16 cellular contexts compared by ENCODE assay signal in the genomic region with DNA sequence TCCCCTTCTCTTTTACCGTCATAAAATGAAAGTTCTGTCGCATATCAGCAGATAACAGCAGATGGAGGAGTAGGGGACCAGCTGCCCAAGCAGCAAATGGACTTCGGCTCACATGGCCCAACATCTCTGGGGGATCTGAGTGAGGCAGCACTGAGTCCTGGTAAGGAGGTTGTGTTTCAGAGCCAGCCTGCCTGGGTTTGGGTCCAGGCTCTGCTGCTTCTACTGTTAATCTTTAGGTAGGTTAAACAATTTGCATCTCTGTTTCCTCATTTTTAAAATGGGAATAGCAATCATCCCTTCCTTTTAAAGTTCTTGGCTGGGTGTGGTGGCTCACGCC.
DNase-seq lines count a peak whose midpoint lies in the region; ATAC-seq, FAIRE-seq and TF ChIP-seq lines count a peak whose summit lies in the region.
"Had no signal": no experiment of that assay in that cellular context is flagged by ENCODE, and none has a peak within 500 bp of the region (broad histone marks: within the 10 kb centered on the region; RNA-seq: fewer than 3 reads in every experiment).

No MANE protein-coding gene starts in this region.

- H3K4me2 ChIP-seq in MM.1S (ENCODE audit: low read depth, low read length), result peak overlapping the region; percentile 76
- H3K4me2 ChIP-seq in GM12878 (ENCODE audit: control insufficient read depth, insufficient read depth), result no peak overlapping the region
- no peak overlapping the region for H3K4me2 ChIP-seq in trophoblast cell (ENCODE audit: low read length)
- no peak overlapping the region for H3K4me2 ChIP-seq in osteoblast (ENCODE audit: insufficient read depth, low read length)

- RAD21 ChIA-PET in GM12878 (lab: Charles Lee; ENCODE audit: unreplicated experiment), result no interaction called here

- H3K27me3 ChIP-seq in MM.1S (replicated peaks; ENCODE audit: insufficient read depth, low read length) (no peaks in the 10 kb centered on the region), GM12878 (replicated peaks in 1 of 2; ENCODE audit: control insufficient read depth in 2 of 2, insufficient read depth in 2 of 2, low read length in 1 of 2) (no peaks in the 10 kb centered on the region), trophoblast cell (ENCODE audit: insufficient read depth, low read length) (no peaks in the 10 kb centered on the region), MG63 (peaks cover 5% of the 10 kb centered on the region), osteoblast (ENCODE audit: insufficient read depth, low read length) (no peaks in the 10 kb centered on the region)
- H3K27me3 ChIP-seq: BLaER1 treated with 17β-estradiol and CSF1 and Interleukin-3, amounts not matched to agents 10 nM and 100 nM had no signal

- H2BK5ac ChIP-seq in trophoblast cell (ENCODE audit: low read depth, low read length, poor library complexity), result no peak overlapping the region

- H2BK120ac ChIP-seq in trophoblast cell (ENCODE audit: insufficient read depth, low read length, poor library complexity), result no peak overlapping the region

- in situ Hi-C loops in GM12878 (cut with MboI), result no loop called here

- WGBS in GM12878 (ENCODE audit: insufficient coverage, insufficient replicate concordance, low lambda C conversion rate, missing lambda C conversion rate), result 75% methylated on average over 4 of the region's 4 CpGs
- WGBS in trophoblast cell (ENCODE audit: extremely low coverage, insufficient coverage, insufficient read length), result no CpG with 5 or more reads among the region's 4 CpGs

- peak overlapping the region; percentile 23 for H4K8ac ChIP-seq in trophoblast cell (ENCODE audit: low read depth, low read length)

- H3K4me1 ChIP-seq in MM.1S (ENCODE audit: low read length) (peaks cover 6% of the 10 kb centered on the region; the same call in 1 of the 2 replicates), GM12878 (ENCODE audit: control insufficient read depth, insufficient read depth, low read length) (no peaks in the 10 kb centered on the region), trophoblast cell (ENCODE audit: control insufficient read depth in 1 of 2, insufficient read depth in 2 of 2, low read length in 2 of 2) (no peaks in the 10 kb centered on the region), osteoblast (ENCODE audit: insufficient read depth, low read length) (no peaks in the 10 kb centered on the region)
- H3K4me1 ChIP-seq: BLaER1 treated with 17β-estradiol and CSF1 and Interleukin-3, amounts not matched to agents 10 nM and 100 nM had no signal

- H3K18ac ChIP-seq in trophoblast cell (ENCODE audit: low read length), result no peak overlapping the region

- H3F3A ChIP-seq in MM.1S (ENCODE audit: insufficient read depth, low read length), result no peaks in the 10 kb centered on the region

- no peak for FAIRE-seq in GM12878 (lab: Jason Lieb, UNC)

- H3K4me1 Mint-ChIP-seq in Calu3 (ENCODE audit: low read depth, unreplicated experiment), result peaks cover 13% of the 10 kb centered on the region
- peaks cover 5% of the 10 kb centered on the region for H3K4me1 Mint-ChIP-seq in stimulated activated effector memory CD8-positive, alpha-beta T cell treated with anti-CD3 and anti-CD28 coated beads, Interleukin-12 subunit alpha, Interleukin-12 subunit beta, amount 100 ng/mL, for 72 hours

- no peak for TF ChIP-seq RAD21 in GM12878 (IDR thresholded peaks at IDR 0.05; ENCODE audit: insufficient read depth, low read depth, low read length)

- H4K12ac ChIP-seq in trophoblast cell (ENCODE audit: low read depth, low read length), result no peak overlapping the region

- H3K36me3 ChIP-seq in MM.1S (replicated peaks; ENCODE audit: insufficient read depth, low read length) (no peaks in the 10 kb centered on the region), GM12878 (ENCODE audit: control insufficient read depth in 2 of 2, insufficient read depth in 2 of 2, low read length in 1 of 2) (no peaks in the 10 kb centered on the region), trophoblast cell (ENCODE audit: control insufficient read depth in 1 of 2, insufficient read depth in 2 of 2, low read length in 2 of 2) (no peaks in the 10 kb centered on the region), MG63 (no peaks in the 10 kb centered on the region), osteoblast (ENCODE audit: insufficient read depth, low read length) (no peaks in the 10 kb centered on the region)
- H3K36me3 ChIP-seq: BLaER1 treated with 17β-estradiol and CSF1 and Interleukin-3, amounts not matched to agents 10 nM and 100 nM had no signal

- no peak overlapping the region for H4K91ac ChIP-seq in trophoblast cell (ENCODE audit: low read depth, low read length)

- H4K20me1 ChIP-seq in MM.1S (ENCODE audit: insufficient read depth, low read length), result no peaks in the 10 kb centered on the region
- H4K20me1 ChIP-seq in GM12878 (ENCODE audit: control insufficient read depth, insufficient read depth), result no peaks in the 10 kb centered on the region
- no peaks in the 10 kb centered on the region for H4K20me1 ChIP-seq in osteoblast (ENCODE audit: insufficient read depth, low read length)
- H4K20me1 ChIP-seq: BLaER1 treated with 17β-estradiol and CSF1 and Interleukin-3, amounts not matched to agents 10 nM and 100 nM had no signal

- H3K4ac ChIP-seq in trophoblast cell (ENCODE audit: low read depth, low read length), result no peak overlapping the region

- H3K9me2 ChIP-seq in MM.1S (replicated peaks; ENCODE audit: insufficient read depth, low read length), result no peaks in the 10 kb centered on the region

- no peak for TF ChIP-seq EP300 in GM12878 (IDR thresholded peaks at IDR 0.05; ENCODE audit: borderline replicate concordance in 1 of 2, control insufficient read depth in 1 of 2, low read depth in 2 of 2, low read length in 2 of 2)

- H3K9ac ChIP-seq in MM.1S (ENCODE audit: low read length) (peak overlapping the region; percentile 33; the same call in 1 of the 2 replicates), GM12878 (ENCODE audit: control insufficient read depth, insufficient read depth, low read length) (no peak overlapping the region), trophoblast cell (ENCODE audit: low read length) (no peak overlapping the region)
- H3K9ac ChIP-seq: BLaER1 treated with 17β-estradiol and CSF1 and Interleukin-3, amounts not matched to agents 10 nM and 100 nM; GM23248 had no signal

- no peak overlapping the region for H2AK5ac ChIP-seq in trophoblast cell (ENCODE audit: low read length)

- no peaks in the 10 kb centered on the region for H3K36me3 Mint-ChIP-seq in Calu3 (ENCODE audit: insufficient read depth, unreplicated experiment)
- no peaks in the 10 kb centered on the region for H3K36me3 Mint-ChIP-seq in stimulated activated effector memory CD8-positive, alpha-beta T cell treated with anti-CD3 and anti-CD28 coated beads, Interleukin-12 subunit alpha, Interleukin-12 subunit beta, amount 100 ng/mL, for 72 hours
- H3K36me3 Mint-ChIP-seq: CD8-positive, alpha-beta T cell had no signal

- CTCF ChIA-PET in Calu3 (lab: Charles Lee), result interaction anchor here (0.7 to 1.5 kb wide), 5 partner anchors 10 to 375 kb away, joined by 3 to 4 read pairs (median 3); no protein-coding TSS in a partner anchor
- CTCF ChIA-PET in GM12878 (lab: Yijun Ruan, JAX), result interaction anchor here (0.7 to 2.5 kb wide), 6 partner anchors 10 to 1582 kb away, joined by 3 to 18 read pairs (median 4); no protein-coding TSS in a partner anchor

- DNase-seq in Calu3 (no peak), MM.1S (no peak), GM12878 (ENCODE audit: low read depth, low spot score) (no peak), trophoblast cell (no peak), MG63 (no peak), osteoblast (ENCODE audit: insufficient read length, low spot score, missing footprints) (no peak)
- no peak for DNase-seq in stimulated activated effector memory CD8-positive, alpha-beta T cell treated with anti-CD3 and anti-CD28 coated beads, Interleukin-12 subunit alpha, Interleukin-12 subunit beta, amount 100 ng/mL, for 72 hours (ENCODE audit: low spot score in 2 of 2)
- DNase-seq: DMS79 treated with DMSO at 0.1 percent for 48 hours, NCI-H1436 treated with DMSO at 0.1 percent for 48 hours, NCI-H1930, NCI-H2171, Right ventricle myocardium superior had no signal

- no peak overlapping the region for H3K14ac ChIP-seq in trophoblast cell (ENCODE audit: low read length)

- H3K79me2 ChIP-seq in MM.1S (ENCODE audit: low read length) (no peaks in the 10 kb centered on the region), GM12878 (ENCODE audit: control insufficient read depth, insufficient read depth, low read length) (no peaks in the 10 kb centered on the region), trophoblast cell (ENCODE audit: control insufficient read depth, insufficient read depth, low read length, poor library complexity) (no peaks in the 10 kb centered on the region), osteoblast (ENCODE audit: insufficient read depth, low read length) (no peaks in the 10 kb centered on the region)

- H3K27ac ChIP-seq in MM.1S (ENCODE audit: low read length) (no peak overlapping the region), GM12878 (ENCODE audit: control insufficient read depth, insufficient read depth) (no peak overlapping the region), trophoblast cell (ENCODE audit: low read depth, low read length) (no peak overlapping the region), osteoblast (ENCODE audit: low read depth, low read length) (no peak overlapping the region)
- H3K27ac ChIP-seq: BLaER1 treated with 17β-estradiol and CSF1 and Interleukin-3, amounts not matched to agents 10 nM and 100 nM; GM23248 had no signal

- no peak overlapping the region for H2BK12ac ChIP-seq in trophoblast cell (ENCODE audit: low read length)

- no peaks in the 10 kb centered on the region for H3K9me3 ChIP-seq in MM.1S (replicated peaks; ENCODE audit: insufficient read depth, low read length)
- no peaks in the 10 kb centered on the region for H3K9me3 ChIP-seq in GM12878 (replicated peaks; ENCODE audit: control insufficient read depth, insufficient read depth, low read length)
- H3K9me3 ChIP-seq in trophoblast cell (ENCODE audit: insufficient read depth, low read depth, low read length), result no peaks in the 10 kb centered on the region
- H3K9me3 ChIP-seq in MG63, result no peaks in the 10 kb centered on the region
- H3K9me3 ChIP-seq in osteoblast (ENCODE audit: low read depth, low read length), result no peaks in the 10 kb centered on the region
- H3K9me3 ChIP-seq: BLaER1 treated with 17β-estradiol and CSF1 and Interleukin-3, amounts not matched to agents 10 nM and 100 nM had no signal

- peak overlapping the region; percentile 37 for H3K4me3 Mint-ChIP-seq in Calu3 (ENCODE audit: low read depth, unreplicated experiment)
- H3K4me3 Mint-ChIP-seq in stimulated activated effector memory CD8-positive, alpha-beta T cell treated with anti-CD3 and anti-CD28 coated beads, Interleukin-12 subunit alpha, Interleukin-12 subunit beta, amount 100 ng/mL, for 72 hours, result no peak overlapping the region
- H3K4me3 Mint-ChIP-seq: CD8-positive, alpha-beta T cell had no signal

- no peaks in the 10 kb centered on the region for H3K79me1 ChIP-seq in trophoblast cell (ENCODE audit: low read length)

- BruUV-seq in Calu3 (replicated peaks; lab: Mats Ljungman, UMichigan) (no TSS peak), GM12878 (replicated peaks; lab: Mats Ljungman, UMichigan) (no TSS peak)

- peaks cover 87% of the 10 kb centered on the region for H3K27me3 Mint-ChIP-seq in Calu3 (ENCODE audit: unreplicated experiment)

- no peak overlapping the region for H3K27ac Mint-ChIP-seq in Calu3 (ENCODE audit: unreplicated experiment)
- no peak overlapping the region for H3K27ac Mint-ChIP-seq in stimulated activated effector memory CD8-positive, alpha-beta T cell treated with anti-CD3 and anti-CD28 coated beads, Interleukin-12 subunit alpha, Interleukin-12 subunit beta, amount 100 ng/mL, for 72 hours
- H3K27ac Mint-ChIP-seq: CD8-positive, alpha-beta T cell had no signal

- SMC1A ChIA-PET in GM12878 (lab: Charles Lee; ENCODE audit: uncharacterized antibody, unreplicated experiment), result no interaction called here

- TF ChIP-seq CTCF in Calu3 (IDR thresholded peaks at IDR 0.05; ENCODE audit: unreplicated experiment) (no peak), MM.1S (IDR thresholded peaks at IDR 0.05; ENCODE audit: low read length) (no peak), GM12878 (IDR thresholded peaks at IDR 0.05 in 2 of 3, conservative IDR thresholded peaks at IDR 0.05 in 1 of 3; ENCODE audit: control insufficient read depth in 2 of 3, extremely low read depth in 1 of 3, insufficient read depth in 1 of 3, low read depth in 3 of 3, low read length in 3 of 3) (no peak), osteoblast (IDR thresholded peaks at IDR 0.05; ENCODE audit: extremely low read depth, low read depth, low read length) (no peak)

- ATAC-seq in GM12878 (no peak), HG03457 (IDR thresholded peaks at IDR 0.05; ENCODE audit: unreplicated experiment) (no peak)
- no peak for ATAC-seq in stimulated activated effector memory CD8-positive, alpha-beta T cell treated with anti-CD3 and anti-CD28 coated beads, Interleukin-12 subunit alpha, Interleukin-12 subunit beta, amount 100 ng/mL, for 72 hours
- ATAC-seq: CD8-positive, alpha-beta T cell had no signal

- no peak for TF ChIP-seq POLR2A in GM12878 (IDR thresholded peaks at IDR 0.05; ENCODE audit: low read depth, low read length)

- H3K23ac ChIP-seq in trophoblast cell (ENCODE audit: low read length), result no peak overlapping the region

- peak overlapping the region; percentile 41 for H3K4me3 ChIP-seq in MM.1S (ENCODE audit: low read length)
- H3K4me3 ChIP-seq in GM12878, result no peak overlapping the region
- no peak overlapping the region for H3K4me3 ChIP-seq in trophoblast cell (ENCODE audit: low read depth, low read length)
- no peak overlapping the region for H3K4me3 ChIP-seq in MG63
- H3K4me3 ChIP-seq in osteoblast (ENCODE audit: insufficient read depth, low read length), result no peak overlapping the region
- H3K4me3 ChIP-seq: BLaER1 treated with 17β-estradiol and CSF1 and Interleukin-3, amounts not matched to agents 10 nM and 100 nM; GM23248 had no signal

- H3K9me3 Mint-ChIP-seq in Calu3 (ENCODE audit: low read depth, unreplicated experiment), result no peaks in the 10 kb centered on the region
- H3K9me3 Mint-ChIP-seq in stimulated activated effector memory CD8-positive, alpha-beta T cell treated with anti-CD3 and anti-CD28 coated beads, Interleukin-12 subunit alpha, Interleukin-12 subunit beta, amount 100 ng/mL, for 72 hours, result no peaks in the 10 kb centered on the region
- H3K9me3 Mint-ChIP-seq: CD8-positive, alpha-beta T cell had no signal

- intact Hi-C loops in Calu3 (cut with micrococcal nuclease; ENCODE audit: unreplicated experiment) (loop anchor here (10.0 kb wide), 1 partner anchor 1676 kb away; no protein-coding TSS in a partner anchor), GM12878 (cut with micrococcal nuclease; ENCODE audit: unreplicated experiment) (loop anchor here (10.0 kb wide), 1 partner anchor 316 kb away; no protein-coding TSS in a partner anchor)

- H2AFZ ChIP-seq in MM.1S (ENCODE audit: low read length) (peak overlapping the region; percentile 65), GM12878 (ENCODE audit: control insufficient read depth, low read depth, low read length) (no peak overlapping the region), trophoblast cell (ENCODE audit: insufficient read depth, low read length, poor library complexity) (no peak overlapping the region), osteoblast (ENCODE audit: low read length) (no peak overlapping the region)
- H2AFZ ChIP-seq: GM23248 had no signal

- POLR2A ChIA-PET in GM12878 (lab: Charles Lee), result no interaction called here
